ENCODE assay signal across 8 cellular contexts in the genomic region with DNA sequence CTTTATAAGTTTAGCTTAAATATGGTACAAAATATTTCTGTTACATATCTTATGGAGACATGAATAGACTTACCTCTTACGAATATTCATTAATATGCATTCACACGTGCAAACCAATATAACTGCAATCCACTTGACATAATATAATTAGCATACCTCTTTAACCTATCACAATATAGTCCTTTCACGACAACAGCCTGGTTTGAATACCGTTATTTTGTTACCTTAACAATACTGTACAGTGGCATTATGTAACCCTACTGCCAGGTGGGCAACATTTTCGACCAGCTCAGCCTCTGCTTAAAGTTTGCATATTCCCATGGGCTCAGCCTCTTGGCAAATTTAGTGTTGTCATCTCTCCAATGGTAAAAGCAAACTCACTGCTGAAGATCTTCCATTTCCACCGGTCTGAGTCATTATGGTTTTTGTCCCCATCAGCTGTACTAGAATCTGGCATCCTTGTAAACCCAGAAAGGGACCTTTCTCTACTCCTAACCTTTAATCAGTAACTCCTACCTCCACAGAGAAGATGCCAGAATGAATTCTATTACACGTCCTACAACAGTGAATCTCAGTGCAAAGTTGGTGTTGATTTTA. TPM values are rescaled to one million over a fixed set of nuclear protein-coding genes. Genes with fewer than 3 reads are reported as not detected.
DNase-seq lines count a peak whose midpoint lies in the region; ATAC-seq and TF ChIP-seq lines count a peak whose summit lies in the region.

No MANE protein-coding gene starts in this region.

- H3K36me3 ChIP-seq in BLaER1 treated with 17β-estradiol and CSF1 and Interleukin-3, amounts not matched to agents 10 nM and 100 nM = peaks cover 0 to 21% (median 15%) of the 10 kb centered on the region in 11 experiments; a peak in 15 of 22 replicates
- H3K36me3 ChIP-seq in HAP-1 (replicated peaks) = no peaks in the 10 kb centered on the region; the same call in 1 of the 2 replicates

- H3K27me3 ChIP-seq in BLaER1 treated with 17β-estradiol and CSF1 and Interleukin-3, amounts not matched to agents 10 nM and 100 nM = no peaks in the 10 kb centered on the region
- H3K27me3 ChIP-seq in HAP-1 (ENCODE audit: low read depth) = no peaks in the 10 kb centered on the region

- DNase-seq in HFFc6 = peak; percentile 28
- DNase-seq in memory B cell (ENCODE audit: low spot score in 2 of 2) = no peak
- no peak for DNase-seq in HAP-1 (ENCODE audit: low spot score in 2 of 2)
- DNase-seq in NCI-H1048 (lab: John Stamatoyannopoulos, UW) = no peak
- DNase-seq in NCI-H345 (lab: John Stamatoyannopoulos, UW) = no peak
- DNase-seq in anterior cingulate cortex (lab: John Stamatoyannopoulos, UW) = no peak

- H3K27ac ChIP-seq in BLaER1 treated with 17β-estradiol and CSF1 and Interleukin-3, amounts not matched to agents 10 nM and 100 nM = peak overlapping the region in 9 of 11 experiments; percentile 47 to 71 (median 62); a peak in 16 of 22 replicates

- no peaks in the 10 kb centered on the region for H3K27me3 Mint-ChIP-seq in HFFc6 (ENCODE audit: insufficient read depth)
- no peaks in the 10 kb centered on the region for H3K27me3 Mint-ChIP-seq in activated naive CD8-positive, alpha-beta T cell
- H3K27me3 Mint-ChIP-seq in memory B cell = no peaks in the 10 kb centered on the region

- H4K20me1 ChIP-seq in BLaER1 treated with 17β-estradiol and CSF1 and Interleukin-3, amounts not matched to agents 10 nM and 100 nM = peaks cover 0 to 14% (median 0%) of the 10 kb centered on the region in 11 experiments; a peak in 2 of 22 replicates

- peak overlapping the region in 5 of 11 experiments; percentile 26 to 66 (median 51); a peak in 6 of 22 replicates for H3K9ac ChIP-seq in BLaER1 treated with 17β-estradiol and CSF1 and Interleukin-3, amounts not matched to agents 10 nM and 100 nM

- ATAC-seq in memory B cell (ENCODE audit: low read depth) = peak; percentile 30

- no peak overlapping the region for H3K4me3 ChIP-seq in BLaER1 treated with 17β-estradiol and CSF1 and Interleukin-3, amounts not matched to agents 10 nM and 100 nM
- H3K4me3 ChIP-seq in HAP-1 = no peak overlapping the region

- H3K4me3 Mint-ChIP-seq in HFFc6 (peak overlapping the region; percentile 82), memory B cell (peak overlapping the region; percentile 83)
- H3K4me3 Mint-ChIP-seq in activated naive CD8-positive, alpha-beta T cell = peak overlapping the region; percentile 68

- in situ Hi-C loops in HAP-1 (cut with MboI; ENCODE audit: low sequenced_read_pairs) = loop anchor here (5.0 kb wide), 1 partner anchor 81 kb away; no protein-coding TSS in a partner anchor

- H3K9me3 Mint-ChIP-seq in HFFc6 (no peaks in the 10 kb centered on the region), memory B cell (no peaks in the 10 kb centered on the region)
- H3K9me3 Mint-ChIP-seq in activated naive CD8-positive, alpha-beta T cell (ENCODE audit: low read depth) = no peaks in the 10 kb centered on the region

- H3K4me1 Mint-ChIP-seq in HFFc6 (ENCODE audit: low read depth) (peaks cover 31% of the 10 kb centered on the region), memory B cell (peaks cover 20% of the 10 kb centered on the region)
- H3K4me1 Mint-ChIP-seq in activated naive CD8-positive, alpha-beta T cell (ENCODE audit: low read depth) = peaks cover 29% of the 10 kb centered on the region

- H3K9me3 ChIP-seq in BLaER1 treated with 17β-estradiol and CSF1 and Interleukin-3, amounts not matched to agents 10 nM and 100 nM (replicated peaks in 1 of 11) = no peaks in the 10 kb centered on the region
- no peaks in the 10 kb centered on the region for H3K9me3 ChIP-seq in HAP-1

- peak overlapping the region; percentile 76 for H3K27ac Mint-ChIP-seq in HFFc6
- peak overlapping the region; percentile 66 for H3K27ac Mint-ChIP-seq in activated naive CD8-positive, alpha-beta T cell
- peak overlapping the region; percentile 82 for H3K27ac Mint-ChIP-seq in memory B cell

- H3K4me2 ChIP-seq in BLaER1 treated with 17β-estradiol and CSF1 and Interleukin-3, amounts not matched to agents 10 nM and 100 nM = peak overlapping the region; percentile 69 to 88 (median 78)

- peaks cover 13% of the 10 kb centered on the region; the same call in 1 of the 2 replicates for H3K36me3 Mint-ChIP-seq in HFFc6 (ENCODE audit: low read depth)
- H3K36me3 Mint-ChIP-seq in activated naive CD8-positive, alpha-beta T cell = no peaks in the 10 kb centered on the region
- peaks cover 14% of the 10 kb centered on the region for H3K36me3 Mint-ChIP-seq in memory B cell

- H3K4me1 ChIP-seq in BLaER1 treated with 17β-estradiol and CSF1 and Interleukin-3, amounts not matched to agents 10 nM and 100 nM = peaks cover 21 to 38% (median 27%) of the 10 kb centered on the region in 10 experiments
- peaks cover 12% of the 10 kb centered on the region for H3K4me1 ChIP-seq in HAP-1

- TF ChIP-seq CTCF in HFFc6 (IDR thresholded peaks at IDR 0.05) = no peak

RNA-seq across cellular contexts. Expression of gene ZNF652, which starts 46.0 kb away (rescaled TPM):
- 10 to 100 TPM; 12.0 to 15.5 (median 12.7) TPM for total RNA-seq in HFFc6 (2021; fragmentation: NEBNext Ultra II Directional; extraction: Animal tissue kit (Norgen Biotek cat#: 25700))
